16 cellular contexts compared by ENCODE assay signal in the genomic region with DNA sequence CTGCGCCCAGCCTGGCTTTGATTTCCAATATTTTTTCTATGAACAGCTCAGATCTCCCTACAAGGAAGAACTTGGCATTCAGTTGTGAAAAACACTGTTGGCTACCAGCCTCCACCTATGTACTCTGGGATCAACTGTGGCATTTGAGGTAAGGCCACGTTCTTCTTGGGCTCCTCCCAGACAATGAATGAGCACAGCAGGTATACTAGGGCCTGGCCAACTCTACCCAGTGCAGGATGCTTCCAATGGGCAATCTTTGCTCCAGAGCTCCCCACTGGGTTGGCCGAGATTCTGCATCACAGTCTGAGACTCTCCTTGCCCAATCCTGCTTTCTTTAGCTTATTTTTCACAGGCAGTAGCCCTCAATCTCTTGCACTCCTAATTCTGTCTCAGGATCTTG.
A peak's percentile ranks its signal among the peaks of the same experiment; 100 is the strongest.
DNase-seq lines count a peak whose midpoint lies in the region; ATAC-seq and TF ChIP-seq lines count a peak whose summit lies in the region.
"Had no signal": no experiment of that assay in that cellular context is flagged by ENCODE, and none has a peak within 500 bp of the region (broad histone marks: within the 10 kb centered on the region; RNA-seq: fewer than 3 reads in every experiment).

No MANE protein-coding gene starts in this region.

- no peak for TF ChIP-seq CTCF in GM23338 (conservative IDR thresholded peaks at IDR 0.05; ENCODE audit: low read depth in 2 of 2)

- no peaks in the 10 kb centered on the region for H3K27me3 ChIP-seq in GM23338 (ENCODE audit: insufficient read depth)
- H3K27me3 ChIP-seq: BLaER1 treated with 17β-estradiol and CSF1 and Interleukin-3, amounts not matched to agents 10 nM and 100 nM had no signal

- H3K27ac Mint-ChIP-seq in GM23338 (no peak overlapping the region), immature natural killer cell (no peak overlapping the region)
- H3K27ac Mint-ChIP-seq: B cell; CD8-positive, alpha-beta T cell had no signal

- H3K4me2 ChIP-seq in GM23338 = no peak overlapping the region
- H3K4me2 ChIP-seq: BLaER1 treated with 17β-estradiol and CSF1 and Interleukin-3, amounts not matched to agents 10 nM and 100 nM had no signal

- H3K9me3 Mint-ChIP-seq in GM23338 (no peaks in the 10 kb centered on the region), immature natural killer cell (no peaks in the 10 kb centered on the region)
- H3K9me3 Mint-ChIP-seq: CD8-positive, alpha-beta T cell had no signal

- ATAC-seq in GM23338 (peak; percentile 82), esophagus mucosa (peak; percentile 65), HG02763 (IDR thresholded peaks at IDR 0.05; ENCODE audit: unreplicated experiment) (no peak)
- ATAC-seq: CD8-positive, alpha-beta T cell; HepG2 had no signal

- H3K4me3 Mint-ChIP-seq in GM23338 (no peak overlapping the region), immature natural killer cell (no peak overlapping the region)
- H3K4me3 Mint-ChIP-seq: B cell; CD8-positive, alpha-beta T cell had no signal

- H4K20me1 ChIP-seq in GM23338 (replicated peaks; ENCODE audit: insufficient read depth) = peaks cover 5% of the 10 kb centered on the region; the same call in 1 of the 2 replicates

- H2AFZ ChIP-seq in GM23338 = no peak overlapping the region

- H3K9me2 ChIP-seq in GM23338 (ENCODE audit: insufficient read depth) = peaks cover 13% of the 10 kb centered on the region

- H3K4me1 Mint-ChIP-seq in GM23338 (peaks cover 25% of the 10 kb centered on the region; the same call in 2 of the 3 replicates), immature natural killer cell (peaks cover 16 to 58% of the 10 kb centered on the region in 2 donors)

- H3K4me1 ChIP-seq in GM23338 (ENCODE audit: insufficient read depth) = peaks cover 18% of the 10 kb centered on the region

- no peak overlapping the region for H3K27ac ChIP-seq in GM23338 (ENCODE audit: low read depth)
- H3K27ac ChIP-seq: BLaER1 treated with 17β-estradiol and CSF1 and Interleukin-3, amounts not matched to agents 10 nM and 100 nM had no signal

- DNase-seq in GM23338 (ENCODE audit: low spot score) (peak; percentile 29), cerebellar cortex (ENCODE audit: low spot score) (peak; percentile 97), iPS-NIHi7 (ENCODE audit: extremely low spot score) (peak; percentile 12), immature natural killer cell (no peak), GF-D8 (lab: John Stamatoyannopoulos, UW) (no peak), Kasumi-1 (lab: John Stamatoyannopoulos, UW) (no peak)
- DNase-seq: 8988T; Calu3; CD8-positive, alpha-beta T cell; DMS79 treated with DMSO at 0.1 percent for 48 hours; HCEC 1CT had no signal

- H3K36me3 ChIP-seq in GM23338 (ENCODE audit: insufficient read depth) = no peaks in the 10 kb centered on the region

- H3K27me3 Mint-ChIP-seq in GM23338 (ENCODE audit: insufficient read depth, low read depth, poor library complexity) = peaks cover 2% of the 10 kb centered on the region
- H3K27me3 Mint-ChIP-seq in immature natural killer cell (ENCODE audit: low read depth in 3 of 3) = peaks cover 0 to 1% (median 0%) of the 10 kb centered on the region in 3 donors
- H3K27me3 Mint-ChIP-seq: B cell had no signal

- peaks cover 43% of the 10 kb centered on the region for H3K79me2 ChIP-seq in GM23338 (replicated peaks; ENCODE audit: insufficient read depth)

- H3F3A ChIP-seq in GM23338 (replicated peaks; ENCODE audit: low read depth) = no peaks in the 10 kb centered on the region

- H3K4me3 ChIP-seq in GM23338 = no peak overlapping the region

- no peaks in the 10 kb centered on the region; the same call in 2 of the 3 replicates for H3K36me3 Mint-ChIP-seq in GM23338 (ENCODE audit: low read depth)
- H3K36me3 Mint-ChIP-seq in immature natural killer cell = peaks cover 0 to 16% (median 13%) of the 10 kb centered on the region in 3 donors

TF ChIP-seq in GM23338, 12 proteins besides CTCF, POLR2A, EP300 and RAD21 (continues in another document):
- TF ChIP-seq NANOG (IDR thresholded peaks at IDR 0.05; ENCODE audit: borderline replicate concordance) = no peak
- TF ChIP-seq ZNF331 (CRISPR knock-in tag; IDR thresholded peaks at IDR 0.05; ENCODE audit: low read depth) = no peak
- TF ChIP-seq EZH2 (IDR thresholded peaks at IDR 0.05; ENCODE audit: low read depth, unreplicated experiment) = no peak
- TF ChIP-seq, protein P1, sequence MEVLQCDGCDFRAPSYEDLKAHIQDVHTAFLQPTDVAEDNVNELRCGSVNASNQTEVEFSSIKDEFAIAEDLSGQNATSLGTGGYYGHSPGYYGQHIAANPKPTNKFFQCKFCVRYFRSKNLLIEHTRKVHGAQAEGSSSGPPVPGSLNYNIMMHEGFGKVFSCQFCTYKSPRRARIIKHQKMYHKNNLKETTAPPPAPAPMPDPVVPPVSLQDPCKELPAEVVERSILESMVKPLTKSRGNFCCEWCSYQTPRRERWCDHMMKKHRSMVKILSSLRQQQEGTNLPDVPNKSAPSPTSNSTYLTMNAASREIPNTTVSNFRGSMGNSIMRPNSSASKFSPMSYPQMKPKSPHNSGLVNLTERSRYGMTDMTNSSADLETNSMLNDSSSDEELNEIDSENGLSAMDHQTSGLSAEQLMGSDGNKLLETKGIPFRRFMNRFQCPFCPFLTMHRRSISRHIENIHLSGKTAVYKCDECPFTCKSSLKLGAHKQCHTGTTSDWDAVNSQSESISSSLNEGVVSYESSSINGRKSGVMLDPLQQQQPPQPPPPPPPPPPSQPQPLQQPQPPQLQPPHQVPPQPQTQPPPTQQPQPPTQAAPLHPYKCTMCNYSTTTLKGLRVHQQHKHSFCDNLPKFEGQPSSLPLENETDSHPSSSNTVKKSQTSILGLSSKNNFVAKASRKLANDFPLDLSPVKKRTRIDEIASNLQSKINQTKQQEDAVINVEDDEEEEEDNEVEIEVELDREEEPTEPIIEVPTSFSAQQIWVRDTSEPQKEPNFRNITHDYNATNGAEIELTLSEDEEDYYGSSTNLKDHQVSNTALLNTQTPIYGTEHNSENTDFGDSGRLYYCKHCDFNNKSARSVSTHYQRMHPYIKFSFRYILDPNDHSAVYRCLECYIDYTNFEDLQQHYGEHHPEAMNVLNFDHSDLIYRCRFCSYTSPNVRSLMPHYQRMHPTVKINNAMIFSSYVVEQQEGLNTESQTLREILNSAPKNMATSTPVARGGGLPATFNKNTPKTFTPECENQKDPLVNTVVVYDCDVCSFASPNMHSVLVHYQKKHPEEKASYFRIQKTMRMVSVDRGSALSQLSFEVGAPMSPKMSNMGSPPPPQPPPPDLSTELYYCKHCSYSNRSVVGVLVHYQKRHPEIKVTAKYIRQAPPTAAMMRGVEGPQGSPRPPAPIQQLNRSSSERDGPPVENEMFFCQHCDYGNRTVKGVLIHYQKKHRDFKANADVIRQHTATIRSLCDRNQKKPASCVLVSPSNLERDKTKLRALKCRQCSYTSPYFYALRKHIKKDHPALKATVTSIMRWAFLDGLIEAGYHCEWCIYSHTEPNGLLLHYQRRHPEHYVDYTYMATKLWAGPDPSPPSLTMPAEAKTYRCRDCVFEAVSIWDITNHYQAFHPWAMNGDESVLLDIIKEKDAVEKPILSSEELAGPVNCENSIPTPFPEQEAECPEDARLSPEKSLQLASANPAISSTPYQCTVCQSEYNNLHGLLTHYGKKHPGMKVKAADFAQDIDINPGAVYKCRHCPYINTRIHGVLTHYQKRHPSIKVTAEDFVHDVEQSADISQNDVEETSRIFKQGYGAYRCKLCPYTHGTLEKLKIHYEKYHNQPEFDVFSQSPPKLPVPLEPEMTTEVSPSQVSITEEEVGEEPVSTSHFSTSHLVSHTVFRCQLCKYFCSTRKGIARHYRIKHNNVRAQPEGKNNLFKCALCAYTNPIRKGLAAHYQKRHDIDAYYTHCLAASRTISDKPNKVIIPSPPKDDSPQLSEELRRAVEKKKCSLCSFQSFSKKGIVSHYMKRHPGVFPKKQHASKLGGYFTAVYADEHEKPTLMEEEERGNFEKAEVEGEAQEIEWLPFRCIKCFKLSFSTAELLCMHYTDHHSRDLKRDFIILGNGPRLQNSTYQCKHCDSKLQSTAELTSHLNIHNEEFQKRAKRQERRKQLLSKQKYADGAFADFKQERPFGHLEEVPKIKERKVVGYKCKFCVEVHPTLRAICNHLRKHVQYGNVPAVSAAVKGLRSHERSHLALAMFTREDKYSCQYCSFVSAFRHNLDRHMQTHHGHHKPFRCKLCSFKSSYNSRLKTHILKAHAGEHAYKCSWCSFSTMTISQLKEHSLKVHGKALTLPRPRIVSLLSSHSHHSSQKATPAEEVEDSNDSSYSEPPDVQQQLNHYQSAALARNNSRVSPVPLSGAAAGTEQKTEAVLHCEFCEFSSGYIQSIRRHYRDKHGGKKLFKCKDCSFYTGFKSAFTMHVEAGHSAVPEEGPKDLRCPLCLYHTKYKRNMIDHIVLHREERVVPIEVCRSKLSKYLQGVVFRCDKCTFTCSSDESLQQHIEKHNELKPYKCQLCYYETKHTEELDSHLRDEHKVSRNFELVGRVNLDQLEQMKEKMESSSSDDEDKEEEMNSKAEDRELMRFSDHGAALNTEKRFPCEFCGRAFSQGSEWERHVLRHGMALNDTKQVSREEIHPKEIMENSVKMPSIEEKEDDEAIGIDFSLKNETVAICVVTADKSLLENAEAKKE (CRISPR knock-in tag; IDR thresholded peaks at IDR 0.05) = no peak
- TF ChIP-seq STAT1 (IDR thresholded peaks at IDR 0.05; ENCODE audit: unreplicated experiment) = no peak
- no peak for TF ChIP-seq CREB1 (CRISPR knock-in tag; IDR thresholded peaks at IDR 0.05; ENCODE audit: low read depth)
- no peak for TF ChIP-seq EZH2phosphoT487 (IDR thresholded peaks at IDR 0.05; ENCODE audit: unreplicated experiment)
- TF ChIP-seq POLR2AphosphoS5 (IDR thresholded peaks at IDR 0.05; ENCODE audit: low read depth) = no peak

Comparison
In these comparisons a context has a peak if more than half of its experiments do, and no peak if none do; other contexts are left out.
1. DNase-seq: peak in GM23338 (single experiment), cerebellar cortex (single experiment) and iPS-NIHi7 (single experiment); none in immature natural killer cell (0 of 3), GF-D8 (single experiment) and Kasumi-1 (0 of 2).